ENCODE assay signal across 36 cellular contexts in genomic region chr20:29123861-29124260, GRCh38.
"Had no signal": no experiment of that assay in that cellular context is flagged by ENCODE, and none has a peak within 500 bp of the region (broad histone marks: within the 10 kb centered on the region; RNA-seq: fewer than 3 reads in every experiment).

No MANE protein-coding gene starts in this region.

- H3K27ac Mint-ChIP-seq: activated B cell treated with CpG ODN at 0.5 μM for 24 hours; activated CD4-positive, alpha-beta memory T cell treated with anti-CD3 and anti-CD28 coated beads, Interleukin-2, amount 10 ng/mL, durations not matched to agents 7 days and 5 days; activated CD4-positive, alpha-beta T cell treated with anti-CD3 and anti-CD28 coated beads for 36 hours; activated CD4-positive, alpha-beta T cell treated with anti-CD3 and anti-CD28 coated beads, Interleukin-2, amount 10 ng/mL, durations not matched to agents 7 days and 5 days; activated CD8-positive, alpha-beta memory T cell treated with anti-CD3 and anti-CD28 coated beads, Interleukin-2, amount 10 ng/mL, durations not matched to agents 7 days and 5 days; activated CD8-positive, alpha-beta T cell treated with anti-CD3 and anti-CD28 coated beads, Interleukin-2, amount 10 ng/mL, durations not matched to agents 7 days and 5 days; activated naive CD4-positive, alpha-beta T cell treated with anti-CD3 and anti-CD28 coated beads for 36 hours; activated naive CD4-positive, alpha-beta T cell treated with anti-CD3 and anti-CD28 coated beads, Interleukin-2, amount 50 U/mL, for 72 hours; activated naive CD8-positive, alpha-beta T cell treated with anti-CD3 and anti-CD28 coated beads for 36 hours; activated T-cell treated with anti-CD3 and anti-CD28 coated beads, Interleukin-2, amount 50 U/mL, for 24 hours; brain; T-helper 1 cell treated with Interleukin-12 subunit alpha and Interleukin-12 subunit beta and Interleukin-4 antibody, amounts not matched to agents 30 μg/mL and 1 μg/mL, for 36 hours; T-helper 2 cell treated with Interferon-gamma antibody and Interleukin-4, amounts not matched to agents 5 μg/mL and 100 μg/mL, for 36 hours had no signal

- H3K36me3 Mint-ChIP-seq: activated naive CD8-positive, alpha-beta T cell treated with anti-CD3 and anti-CD28 coated beads for 36 hours; brain had no signal

- H3K4me3 Mint-ChIP-seq: activated B cell treated with CpG ODN at 0.5 μM for 24 hours; activated CD4-positive, alpha-beta memory T cell treated with anti-CD3 and anti-CD28 coated beads, Interleukin-2, amount 10 ng/mL, durations not matched to agents 7 days and 5 days; activated CD4-positive, alpha-beta T cell treated with anti-CD3 and anti-CD28 coated beads for 36 hours; activated CD4-positive, alpha-beta T cell treated with anti-CD3 and anti-CD28 coated beads, Interleukin-2, amount 10 ng/mL, durations not matched to agents 7 days and 5 days; activated CD8-positive, alpha-beta memory T cell treated with anti-CD3 and anti-CD28 coated beads, Interleukin-2, amount 10 ng/mL, durations not matched to agents 7 days and 5 days; activated CD8-positive, alpha-beta T cell treated with anti-CD3 and anti-CD28 coated beads, Interleukin-2, amount 10 ng/mL, durations not matched to agents 7 days and 5 days; activated naive CD4-positive, alpha-beta T cell treated with anti-CD3 and anti-CD28 coated beads for 36 hours; activated naive CD8-positive, alpha-beta T cell treated with anti-CD3 and anti-CD28 coated beads for 36 hours; activated T-cell treated with anti-CD3 and anti-CD28 coated beads, Interleukin-2, amount 50 U/mL, for 24 hours; brain; central memory CD8-positive, alpha-beta T cell; T-helper 1 cell treated with Interleukin-12 subunit alpha and Interleukin-12 subunit beta and Interleukin-4 antibody, amounts not matched to agents 30 μg/mL and 1 μg/mL, for 36 hours; T-helper 2 cell treated with Interferon-gamma antibody and Interleukin-4, amounts not matched to agents 5 μg/mL and 100 μg/mL, for 36 hours had no signal

- H3K4me1 Mint-ChIP-seq: activated B cell treated with CpG ODN at 0.5 μM for 24 hours; activated CD4-positive, alpha-beta memory T cell treated with anti-CD3 and anti-CD28 coated beads, Interleukin-2, amount 10 ng/mL, durations not matched to agents 7 days and 5 days; activated CD4-positive, alpha-beta T cell treated with anti-CD3 and anti-CD28 coated beads for 36 hours; activated CD4-positive, alpha-beta T cell treated with anti-CD3 and anti-CD28 coated beads, Interleukin-2, amount 10 ng/mL, durations not matched to agents 7 days and 5 days; activated CD8-positive, alpha-beta memory T cell treated with anti-CD3 and anti-CD28 coated beads, Interleukin-2, amount 10 ng/mL, durations not matched to agents 7 days and 5 days; activated naive CD8-positive, alpha-beta T cell treated with anti-CD3 and anti-CD28 coated beads for 36 hours; brain; central memory CD8-positive, alpha-beta T cell had no signal

- DNase-seq: activated B cell treated with CpG ODN at 0.5 μM for 24 hours; activated CD4-positive, alpha-beta memory T cell treated with anti-CD3 and anti-CD28 coated beads, Interleukin-2, amount 10 ng/mL, durations not matched to agents 7 days and 5 days; activated CD4-positive, alpha-beta T cell treated with anti-CD3 and anti-CD28 coated beads for 36 hours; activated CD4-positive, alpha-beta T cell treated with anti-CD3 and anti-CD28 coated beads for 48 hours; activated CD4-positive, alpha-beta T cell treated with anti-CD3 and anti-CD28 coated beads, Interleukin-2, amount 10 ng/mL, durations not matched to agents 7 days and 5 days; activated CD4-positive, alpha-beta T cell treated with anti-CD3 and anti-CD28 coated beads, Interleukin-2, amount 50 U/mL, for 48 hours; activated CD4-positive, CD25-positive, alpha-beta regulatory T cell treated with anti-CD3 and anti-CD28 coated beads, Interleukin-2, amount 50 U/mL, for 72 hours; activated CD8-positive, alpha-beta memory T cell treated with anti-CD3 and anti-CD28 coated beads for 24 hours; activated CD8-positive, alpha-beta memory T cell treated with anti-CD3 and anti-CD28 coated beads, Interleukin-2, amount 10 ng/mL, durations not matched to agents 7 days and 5 days; activated CD8-positive, alpha-beta memory T cell treated with anti-CD3 and anti-CD28 coated beads, Interleukin-2, amount 50 U/mL, for 48 hours; activated CD8-positive, alpha-beta T cell treated with anti-CD3 and anti-CD28 coated beads, Interleukin-2, amount 10 ng/mL, durations not matched to agents 7 days and 5 days; activated effector memory CD4-positive, alpha-beta T cell treated with anti-CD3 and anti-CD28 coated beads, Interleukin-2, amount 50 U/mL, for 16 hours; activated gamma-delta T cell treated with Interleukin-2 at 50 U/mL for 16 hours; activated naive CD4-positive, alpha-beta T cell; activated naive CD4-positive, alpha-beta T cell treated with anti-CD3 and anti-CD28 coated beads for 36 hours; activated naive CD4-positive, alpha-beta T cell treated with anti-CD3 and anti-CD28 coated beads, Interleukin-2, amount 50 U/mL, for 16 hours; activated naive CD8-positive, alpha-beta T cell treated with anti-CD3 and anti-CD28 coated beads for 36 hours; activated T-cell treated with anti-CD3 and anti-CD28 coated beads, Interleukin-2, amount 50 U/mL, for 24 hours; activated T-cell treated with anti-CD3 and anti-CD28 coated beads, Interleukin-2, amount 50 U/mL, for 48 hours; adrenal gland; amniotic stem cell; caudate nucleus; SW 1271; T-helper 1 cell; T-helper 2 cell; T-helper 9 cell had no signal

- H3K4me1 ChIP-seq: adrenal gland, ascending aorta had no signal

- ATAC-seq: activated CD4-positive, alpha-beta T cell treated with anti-CD3 and anti-CD28 coated beads for 36 hours; activated CD8-positive, alpha-beta memory T cell treated with anti-CD3 and anti-CD28 coated beads, Interleukin-2, amount 10 ng/mL, durations not matched to agents 7 days and 5 days; activated CD8-positive, alpha-beta T cell treated with anti-CD3 and anti-CD28 coated beads, Interleukin-2, amount 10 ng/mL, durations not matched to agents 7 days and 5 days; activated naive CD4-positive, alpha-beta T cell treated with anti-CD3 and anti-CD28 coated beads, Interleukin-2, amount 50 U/mL, for 72 hours had no signal

- H3K27ac ChIP-seq: adrenal gland, ascending aorta, cardiac muscle cell, VCaP had no signal

- H3K36me3 ChIP-seq: adrenal gland, ascending aorta, cardiac muscle cell had no signal

- FAIRE-seq: bronchial epithelial cell, TTC549 had no signal

- H3K27me3 ChIP-seq: adrenal gland, ascending aorta, cardiac muscle cell had no signal

- H3K9me3 ChIP-seq: adrenal gland, ascending aorta had no signal

- H3K27me3 Mint-ChIP-seq: activated B cell treated with CpG ODN at 0.5 μM for 24 hours; activated CD4-positive, alpha-beta memory T cell treated with anti-CD3 and anti-CD28 coated beads, Interleukin-2, amount 10 ng/mL, durations not matched to agents 7 days and 5 days; activated CD4-positive, alpha-beta T cell treated with anti-CD3 and anti-CD28 coated beads for 36 hours; activated CD4-positive, alpha-beta T cell treated with anti-CD3 and anti-CD28 coated beads, Interleukin-2, amount 10 ng/mL, durations not matched to agents 7 days and 5 days; activated CD8-positive, alpha-beta memory T cell treated with anti-CD3 and anti-CD28 coated beads, Interleukin-2, amount 10 ng/mL, durations not matched to agents 7 days and 5 days; activated naive CD8-positive, alpha-beta T cell treated with anti-CD3 and anti-CD28 coated beads for 36 hours; activated T-cell treated with anti-CD3 and anti-CD28 coated beads, Interleukin-2, amount 50 U/mL, for 24 hours; brain; central memory CD8-positive, alpha-beta T cell had no signal

- H3K4me3 ChIP-seq: adrenal gland, ascending aorta, cardiac muscle cell had no signal
